8 cellular contexts compared by ENCODE assay signal in genomic region chr6:26223677-26224546, GRCh38.
DNase-seq lines count a peak whose midpoint lies in the region; ATAC-seq and TF ChIP-seq lines count a peak whose summit lies in the region.

No MANE protein-coding gene starts in this region.

- CTCF ChIA-PET in activated CD4-positive, alpha-beta T cell treated with anti-CD3 and anti-CD28 coated beads for 36 hours (lab: Charles Lee): interaction anchor here (0.6 to 1.8 kb wide), 6 partner anchors 9 to 26 kb away, joined by 3 to 9 read pairs (median 3); a partner anchor contains a TSS

- no peak overlapping the region for H3K27ac Mint-ChIP-seq in activated CD4-positive, alpha-beta T cell treated with anti-CD3 and anti-CD28 coated beads for 36 hours

- peak overlapping the region; percentile 86 to 91 for H3K27ac ChIP-seq in lung (ENCODE audit: low read depth in 1 of 2, low read length in 1 of 2)
- peak overlapping the region; percentile 77 to 96 (median 87) for H3K27ac ChIP-seq in stomach

- H3K36me3 Mint-ChIP-seq in activated CD4-positive, alpha-beta T cell treated with anti-CD3 and anti-CD28 coated beads for 36 hours (ENCODE audit: low read depth): no peaks in the 10 kb centered on the region

- intact Hi-C loops in activated CD4-positive, alpha-beta T cell treated with anti-CD3 and anti-CD28 coated beads for 36 hours (cut with DNase I, micrococcal nuclease): loop anchor here (1.0 to 2.0 kb wide), 3 partner anchors 9 to 61 kb away; a partner anchor contains a TSS
- intact Hi-C loops in stomach (cut with DNase I; ENCODE audit: low total_unique reads): no loop called here

- WGBS in lung, 2 donors: 0 to 1% methylated on average over 26 of the region's 26 CpGs
- 0 to 2% (median 1%) methylated on average over 26 of the region's 26 CpGs for WGBS in stomach, 5 donors

- TF ChIP-seq CTCF in lung (IDR thresholded peaks at IDR 0.05; ENCODE audit: control extremely low read depth, extremely low read depth) (no peak), stomach (IDR thresholded peaks at IDR 0.05) (no peak)

- TF ChIP-seq POLR2A in stomach (IDR thresholded peaks at IDR 0.05): no peak

- no peaks in the 10 kb centered on the region for H3K36me3 ChIP-seq in lung (ENCODE audit: control insufficient read depth in 2 of 2, insufficient read depth in 2 of 2, low read length in 2 of 2)
- H3K36me3 ChIP-seq in stomach: no peaks in the 10 kb centered on the region

- H3K4me3 ChIP-seq in lung (peak overlapping the region; percentile 47), stomach (peak overlapping the region; percentile 42 to 50 (median 45))

- peaks cover 0 to 9% of the 10 kb centered on the region in 2 donors for H3K9me3 ChIP-seq in lung (ENCODE audit: control insufficient read depth in 2 of 2, insufficient read depth in 1 of 2, low read length in 1 of 2)
- H3K9me3 ChIP-seq in stomach: peaks cover 0 to 17% (median 11%) of the 10 kb centered on the region in 4 donors

- peak; percentile 22 to 32 for DNase-seq in activated CD4-positive, alpha-beta T cell treated with anti-CD3 and anti-CD28 coated beads for 24 hours (ENCODE audit: low read depth in 2 of 2)
- no peak for DNase-seq in activated CD4-positive, alpha-beta T cell treated with anti-CD3 and anti-CD28 coated beads for 1 hour
- DNase-seq in NCI-H2081 (lab: John Stamatoyannopoulos, UW) (peak; percentile 76 to 92), lung (ENCODE audit: low spot score) (no peak), stomach (peak; percentile 75)
- DNase-seq in activated CD4-positive, alpha-beta T cell treated with anti-CD3 and anti-CD28 coated beads for 36 hours: peak; percentile 79
- DNase-seq in effector CD4-positive, alpha-beta T cell: peak; percentile 55

- H3K4me1 Mint-ChIP-seq in activated CD4-positive, alpha-beta T cell treated with anti-CD3 and anti-CD28 coated beads for 36 hours: peaks cover 8% of the 10 kb centered on the region

- no peaks in the 10 kb centered on the region for H3K27me3 Mint-ChIP-seq in activated CD4-positive, alpha-beta T cell treated with anti-CD3 and anti-CD28 coated beads for 36 hours

- no peak for TF ChIP-seq EP300 in stomach (IDR thresholded peaks at IDR 0.05)

- no peak overlapping the region for H3K4me3 Mint-ChIP-seq in activated CD4-positive, alpha-beta T cell treated with anti-CD3 and anti-CD28 coated beads for 36 hours

- H3K9me3 Mint-ChIP-seq in activated CD4-positive, alpha-beta T cell treated with anti-CD3 and anti-CD28 coated beads for 36 hours (ENCODE audit: low read depth): no peaks in the 10 kb centered on the region

- ATAC-seq in HG02938 (IDR thresholded peaks at IDR 0.05; ENCODE audit: unreplicated experiment) (peak; percentile 75), lung (ENCODE audit: insufficient read depth, low FRiP score) (peak; percentile 77)
- ATAC-seq in activated CD4-positive, alpha-beta T cell treated with anti-CD3 and anti-CD28 coated beads for 36 hours: peak; percentile 86

- POLR2A ChIA-PET in activated CD4-positive, alpha-beta T cell treated with anti-CD3 and anti-CD28 coated beads for 36 hours (lab: Charles Lee): interaction anchor here (0.9 to 3.6 kb wide), 11 partner anchors 10 to 180 kb away, joined by 3 to 41 read pairs (median 6); a partner anchor contains a TSS

- H3K27me3 ChIP-seq in lung (ENCODE audit: control insufficient read depth, insufficient read depth) (no peaks in the 10 kb centered on the region), stomach (peaks cover 0 to 86% (median 10%) of the 10 kb centered on the region in 3 donors)

- no peaks in the 10 kb centered on the region for H3K4me1 ChIP-seq in lung (ENCODE audit: control insufficient read depth in 2 of 2, insufficient read depth in 2 of 2, low read length in 2 of 2)
- peaks cover 0 to 15% (median 7%) of the 10 kb centered on the region in 4 donors for H3K4me1 ChIP-seq in stomach

Comparison
In these comparisons a context has a peak if more than half of its experiments do, and no peak if none do; other contexts are left out.
1. DNase-seq: peak in activated CD4-positive, alpha-beta T cell treated with anti-CD3 and anti-CD28 coated beads for 24 hours (2 of 2), NCI-H2081 (2 of 2), activated CD4-positive, alpha-beta T cell treated with anti-CD3 and anti-CD28 coated beads for 36 hours (single experiment), effector CD4-positive, alpha-beta T cell (single experiment) and stomach (single experiment); none in activated CD4-positive, alpha-beta T cell treated with anti-CD3 and anti-CD28 coated beads for 1 hour (single experiment) and lung (single experiment).
2. Peak in every context shown above with its lines, with median percentiles within 50 percentile points of each other: ATAC-seq.